Comparison of ENCODE assay signal across 20 cellular contexts in genomic region chr17:76426853-76427252, GRCh38. TPM values are rescaled to one million over a fixed set of nuclear protein-coding genes. Genes with fewer than 3 reads are reported as not detected.
DNase-seq lines count a peak whose midpoint lies in the region; ATAC-seq, FAIRE-seq and TF ChIP-seq lines count a peak whose summit lies in the region.
"Had no signal": no experiment of that assay in that cellular context is flagged by ENCODE, and none has a peak within 500 bp of the region (broad histone marks: within the 10 kb centered on the region; RNA-seq: fewer than 3 reads in every experiment).

No MANE protein-coding gene starts in this region.

- no peaks in the 10 kb centered on the region for H3K79me2 ChIP-seq in OCI-LY1 (ENCODE audit: insufficient read depth, low read length)
- H3K79me2 ChIP-seq in endothelial cell of umbilical vein (ENCODE audit: control insufficient read depth, insufficient read depth, low read length), result peaks cover 21% of the 10 kb centered on the region

- H3K9me3 ChIP-seq in heart left ventricle (no peaks in the 10 kb centered on the region), OCI-LY1 (ENCODE audit: low read length) (no peaks in the 10 kb centered on the region), endothelial cell of umbilical vein (replicated peaks; ENCODE audit: control insufficient read depth, insufficient read depth, low read length) (no peaks in the 10 kb centered on the region), transverse colon (no peaks in the 10 kb centered on the region)
- H3K9me3 ChIP-seq: SK-N-SH had no signal

- peaks cover 3 to 68% (median 39%) of the 10 kb centered on the region in 12 donors for H3K4me1 ChIP-seq in heart left ventricle
- peaks cover 43% of the 10 kb centered on the region for H3K4me1 ChIP-seq in OCI-LY1 (ENCODE audit: insufficient read depth, low read length, severe bottlenecking)
- H3K4me1 ChIP-seq in endothelial cell of umbilical vein (ENCODE audit: control insufficient read depth, extremely low read depth, insufficient read depth, low read length), result peaks cover 22% of the 10 kb centered on the region
- peaks cover 9 to 22% (median 14%) of the 10 kb centered on the region in 4 donors for H3K4me1 ChIP-seq in transverse colon

- BruUV-seq in endothelial cell of umbilical vein (replicated peaks; lab: Mats Ljungman, UMichigan), result no TSS peak

- H2AFZ ChIP-seq in OCI-LY1 (ENCODE audit: low read length) (no peak overlapping the region), endothelial cell of umbilical vein (ENCODE audit: low read depth, low read length) (no peak overlapping the region)

- dilution Hi-C loops in endothelial cell of umbilical vein (cut with MboI; ENCODE audit: extremely low pct_ligation_motif_present, low sequenced_read_pairs), result loop anchor here (25.0 kb wide), 1 partner anchor 215 kb away; no protein-coding TSS in a partner anchor

- ATAC-seq in heart left ventricle (no peak), Right ventricle myocardium superior (ENCODE audit: poor library complexity) (no peak)
- ATAC-seq: K562, PC-3 had no signal

- no peak for TF ChIP-seq POLR2A in heart left ventricle (IDR thresholded peaks at IDR 0.05)
- no peak for TF ChIP-seq POLR2A in endothelial cell of umbilical vein (IDR thresholded peaks at IDR 0.05; ENCODE audit: low read depth, low read length)
- TF ChIP-seq POLR2A in transverse colon (IDR thresholded peaks at IDR 0.05), result no peak

- no peaks in the 10 kb centered on the region for H3F3A ChIP-seq in OCI-LY1 (ENCODE audit: insufficient read depth, low read length)

- 78 to 86% (median 83%) methylated on average over 3 of the region's 3 CpGs for WGBS in heart left ventricle, 4 donors
- 27 to 35% methylated on average over 3 of the region's 3 CpGs for WGBS in transverse colon (ENCODE audit: low coverage in 1 of 2), 2 donors

- POLR2A ChIA-PET in endothelial cell of umbilical vein (lab: Charles Lee), result interaction anchor here (0.5 kb wide), 1 partner anchor 45 kb away, joined by 3 read pairs; no protein-coding TSS in a partner anchor

- CTCF ChIA-PET in endothelial cell of umbilical vein (lab: Charles Lee), result interaction anchor here (1.0 to 3.4 kb wide), 10 partner anchors 10 to 245 kb away, joined by 3 to 25 read pairs (median 8); no protein-coding TSS in a partner anchor

- H3K4me2 ChIP-seq in OCI-LY1 (ENCODE audit: low read length), result no peak overlapping the region
- peak overlapping the region; percentile 12 for H3K4me2 ChIP-seq in endothelial cell of umbilical vein (ENCODE audit: insufficient read depth, low read length)

- TF ChIP-seq EP300 in transverse colon (IDR thresholded peaks at IDR 0.05; ENCODE audit: low read depth), result no peak

- H3K9ac ChIP-seq in OCI-LY1 (ENCODE audit: low read length), result no peak overlapping the region
- H3K9ac ChIP-seq in endothelial cell of umbilical vein (replicated peaks; ENCODE audit: extremely low read depth, insufficient read depth, low read length), result no peak overlapping the region
- H3K9ac ChIP-seq: SK-N-SH had no signal

- H3K36me3 ChIP-seq in heart left ventricle, result no peaks in the 10 kb centered on the region
- no peaks in the 10 kb centered on the region; the same call in 1 of the 2 replicates for H3K36me3 ChIP-seq in OCI-LY1 (ENCODE audit: insufficient read depth, low read length)
- no peaks in the 10 kb centered on the region for H3K36me3 ChIP-seq in endothelial cell of umbilical vein (ENCODE audit: control insufficient read depth in 2 of 2, extremely low read depth in 1 of 2, insufficient read depth in 2 of 2, low read length in 2 of 2)
- H3K36me3 ChIP-seq in transverse colon, result no peaks in the 10 kb centered on the region

- H3K27ac ChIP-seq in heart left ventricle (peak overlapping the region in 7 of 12 donors; percentile 5 to 75 (median 65)), OCI-LY1 (ENCODE audit: low read depth, low read length, poor library complexity, severe bottlenecking) (peak overlapping the region; percentile 78), endothelial cell of umbilical vein (ENCODE audit: insufficient read depth, low read depth, low read length) (no peak overlapping the region), transverse colon (peak overlapping the region; percentile 7 to 53 (median 33))

- intact Hi-C loops in heart left ventricle (cut with DNase I) (no loop called here), Right ventricle myocardium superior (cut with DNase I) (no loop called here), endothelial cell of umbilical vein (cut with micrococcal nuclease) (no loop called here), transverse colon (cut with DNase I; ENCODE audit: low total_unique reads) (no loop called here)

- no peak for FAIRE-seq in endothelial cell of umbilical vein (lab: Jason Lieb, UNC)
- FAIRE-seq: G401.6, K562 had no signal

- H3K9me1 ChIP-seq in endothelial cell of umbilical vein (replicated peaks; ENCODE audit: control insufficient read depth, extremely low read depth, insufficient read depth, low read length), result no peaks in the 10 kb centered on the region

- no peaks in the 10 kb centered on the region for H3K27me3 ChIP-seq in heart left ventricle
- no peaks in the 10 kb centered on the region for H3K27me3 ChIP-seq in OCI-LY1 (ENCODE audit: insufficient read depth, low read length)
- no peaks in the 10 kb centered on the region for H3K27me3 ChIP-seq in endothelial cell of umbilical vein (ENCODE audit: control insufficient read depth in 2 of 2, insufficient read depth in 2 of 2, low read length in 2 of 2)
- H3K27me3 ChIP-seq in transverse colon, result no peaks in the 10 kb centered on the region

- H3K9me2 ChIP-seq in OCI-LY1 (ENCODE audit: low read depth, low read length), result no peaks in the 10 kb centered on the region
- H3K9me2 ChIP-seq: SK-N-SH had no signal

- H4K20me1 ChIP-seq in OCI-LY1 (ENCODE audit: insufficient read depth, low read length) (no peaks in the 10 kb centered on the region), endothelial cell of umbilical vein (replicated peaks; ENCODE audit: control insufficient read depth, extremely low read depth, insufficient read depth, low read length) (no peaks in the 10 kb centered on the region)

- no peak overlapping the region for H3K4me3 ChIP-seq in heart left ventricle
- H3K4me3 ChIP-seq in OCI-LY1 (ENCODE audit: low read depth, low read length, poor library complexity, severe bottlenecking), result no peak overlapping the region
- H3K4me3 ChIP-seq in endothelial cell of umbilical vein (replicated peaks in 1 of 3; ENCODE audit: insufficient read depth in 1 of 3, low read depth in 1 of 3, low read length in 3 of 3), result no peak overlapping the region
- H3K4me3 ChIP-seq in transverse colon, result no peak overlapping the region
- H3K4me3 ChIP-seq: K562 had no signal

- in situ Hi-C loops in transverse colon (cut with MboI; ENCODE audit: low pct_ligation_motif_present in 1 of 4, low pct_unique_long_range_greater_than_20kb in 1 of 4, low sequenced_read_pairs in 3 of 4), result no loop called here

- DNase-seq in heart left ventricle (no peak), Right ventricle myocardium superior (no peak), endothelial cell of umbilical vein (ENCODE audit: low read depth, low spot score) (peak; percentile 7), transverse colon (no peak), NCI-H2196 treated with DMSO at 0.1 percent for 48 hours (lab: John Stamatoyannopoulos, UW; ENCODE audit: unreplicated experiment) (no peak), GM03348 (ENCODE audit: low spot score) (no peak)
- no peak for DNase-seq in stimulated activated CD4-positive, alpha-beta T cell treated with anti-CD3 and anti-CD28 coated beads, Interleukin-4, amount 100 ng/mL, for 24 hours
- DNase-seq: 8988T; Calu3; CD4-positive, alpha-beta T cell; DMS79; NCI-H1092; NCI-H345; NK-92 treated with Interleukin-12 subunit alpha and Interleukin-12 subunit beta, amount 100 ng/mL, for 24 hours; PC-3; SK-N-SH had no signal

- TF ChIP-seq CTCF in heart left ventricle (IDR thresholded peaks at IDR 0.05) (no peak), OCI-LY1 (IDR thresholded peaks at IDR 0.05; ENCODE audit: low read length) (no peak), endothelial cell of umbilical vein (IDR thresholded peaks at IDR 0.05; ENCODE audit: extremely low read depth in 1 of 2, insufficient read depth in 1 of 2, low read depth in 1 of 2, low read length in 2 of 2) (no peak), transverse colon (IDR thresholded peaks at IDR 0.05) (no peak)

RNA-seq across cellular contexts. Expression of gene UBE2O, which starts 26.1 kb away (rescaled TPM):
- total RNA-seq in heart left ventricle, result 10 to 100 TPM; 23.0 to 36.1 (median 31.8) TPM
- 10 to 100 TPM; 16.0 to 19.3 TPM for polyA plus RNA-seq in heart left ventricle
- 35.9 TPM for total RNA-seq in Right ventricle myocardium superior
- total RNA-seq in endothelial cell of umbilical vein, result 32.8 and 34.1 TPM in 2 replicates
- polyA plus RNA-seq in endothelial cell of umbilical vein, result 12.1 and 13.9 TPM in 2 replicates
- 13.2 TPM in 2 replicates for polyA plus RNA-seq in endothelial cell of umbilical vein (2011; cell fraction: cytosol; rRNA removed)
- polyA plus RNA-seq in endothelial cell of umbilical vein (2011; cell fraction: nucleus; rRNA removed), result 36.1 and 37.2 TPM in 2 replicates
- polyA plus RNA-seq in endothelial cell of umbilical vein (2012), result 19.0 and 24.0 TPM in 2 replicates
- 82.5 and 92.5 TPM in 2 replicates for polyA minus RNA-seq in endothelial cell of umbilical vein
- 17.1 TPM for polyA minus RNA-seq in endothelial cell of umbilical vein (2011; cell fraction: cytosol; rRNA and poly(A)+ RNA removed)
- polyA minus RNA-seq in endothelial cell of umbilical vein (2011; cell fraction: nucleus; rRNA and poly(A)+ RNA removed), result 18.1 and 19.6 TPM in 2 replicates
- total RNA-seq in transverse colon, result 10 to 100 TPM in 3 of 4 donors, 1 to 10 TPM in 1; 9.8 to 28.8 (median 15.9) TPM

RNA-seq across cellular contexts. Expression of gene AANAT, which starts 40.5 kb away (rescaled TPM):
- not detected for total RNA-seq in heart left ventricle
- under 1 TPM in 1 of 2 donors, not detected in 1; 0.19 TPM for polyA plus RNA-seq in heart left ventricle
- not detected for total RNA-seq in Right ventricle myocardium superior
- not detected in 2 replicates for total RNA-seq in endothelial cell of umbilical vein
- not detected in 2 replicates for polyA plus RNA-seq in endothelial cell of umbilical vein
- polyA plus RNA-seq in endothelial cell of umbilical vein (2011; cell fraction: cytosol; rRNA removed), result 0.10 TPM in 1 of 2 replicates, not detected in the other
- not detected in 2 replicates for polyA plus RNA-seq in endothelial cell of umbilical vein (2011; cell fraction: nucleus; rRNA removed)
- not detected in 2 replicates for polyA plus RNA-seq in endothelial cell of umbilical vein (2012)
- polyA minus RNA-seq in endothelial cell of umbilical vein, result not detected in 2 replicates
- not detected for polyA minus RNA-seq in endothelial cell of umbilical vein (2011; cell fraction: cytosol; rRNA and poly(A)+ RNA removed)
- not detected in 2 replicates for polyA minus RNA-seq in endothelial cell of umbilical vein (2011; cell fraction: nucleus; rRNA and poly(A)+ RNA removed)
- total RNA-seq in transverse colon, result not detected
- total RNA-seq: Calu3, K562, M059J, PC-3 had no signal
- polyA plus RNA-seq: K562 had no signal

RNA-seq across cellular contexts. Expression of gene SPHK1, which starts 42.4 kb away (rescaled TPM):
- total RNA-seq in heart left ventricle (10 to 100 TPM in 3 of 9 donors, 1 to 10 TPM in 6; 2.6 to 13.8 (median 4.6) TPM), Right ventricle myocardium superior (2.0 TPM), endothelial cell of umbilical vein (70.7 and 85.6 TPM in 2 replicates), transverse colon (10 to 100 TPM in 1 of 4 donors, 1 to 10 TPM in 2, not detected in 1; 4.2 to 16.1 (median 6.8) TPM)
- polyA plus RNA-seq in heart left ventricle (10 to 100 TPM in 1 of 2 donors, 1 to 10 TPM in 1; 2.6 to 20.5 TPM), endothelial cell of umbilical vein (97.4 and 97.8 TPM in 2 replicates)
- polyA plus RNA-seq in endothelial cell of umbilical vein (2011; cell fraction: cytosol; rRNA removed), result 57.6 and 80.7 TPM in 2 replicates
- polyA plus RNA-seq in endothelial cell of umbilical vein (2011; cell fraction: nucleus; rRNA removed), result 331 and 358 TPM in 2 replicates
- 84.4 and 89.7 TPM in 2 replicates for polyA plus RNA-seq in endothelial cell of umbilical vein (2012)
- 27.2 and 37.8 TPM in 2 replicates for polyA minus RNA-seq in endothelial cell of umbilical vein
- polyA minus RNA-seq in endothelial cell of umbilical vein (2011; cell fraction: cytosol; rRNA and poly(A)+ RNA removed), result 11.3 TPM
- polyA minus RNA-seq in endothelial cell of umbilical vein (2011; cell fraction: nucleus; rRNA and poly(A)+ RNA removed), result 37.5 and 78.5 TPM in 2 replicates
